Comparison of ENCODE assay signal across 38 cellular contexts in the genomic region with DNA sequence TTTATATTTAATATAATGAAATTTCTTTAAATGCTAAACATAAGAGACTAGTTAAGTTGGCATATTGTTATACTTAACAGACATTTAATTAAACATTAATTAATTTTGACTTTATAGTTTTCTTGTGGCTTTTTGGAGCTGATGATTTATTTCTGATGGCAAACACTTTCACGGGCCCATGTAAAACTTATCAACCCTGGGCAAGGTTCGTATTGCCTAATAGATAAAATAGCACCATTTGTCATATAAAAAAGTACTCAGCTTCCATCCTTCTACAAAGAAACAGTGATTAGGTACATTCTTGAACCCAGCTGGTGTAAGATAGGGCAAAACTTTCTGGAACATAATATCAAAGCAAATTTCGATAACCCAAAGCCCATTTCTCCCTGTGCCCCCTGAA.
"Had no signal": no experiment of that assay in that cellular context is flagged by ENCODE, and none has a peak within 500 bp of the region (broad histone marks: within the 10 kb centered on the region; RNA-seq: fewer than 3 reads in every experiment).

No MANE protein-coding gene starts in this region.

- ATAC-seq: activated CD4-positive, alpha-beta T cell treated with anti-CD3 and anti-CD28 coated beads for 36 hours; activated CD4-positive, CD25-positive, alpha-beta regulatory T cell treated with anti-CD3 and anti-CD28 coated beads, Interleukin-2, amount 50 U/mL, for 24 hours; activated CD8-positive, alpha-beta memory T cell treated with anti-CD3 and anti-CD28 coated beads, Interleukin-2, amount 10 ng/mL, durations not matched to agents 7 days and 5 days; activated CD8-positive, alpha-beta T cell treated with anti-CD3 and anti-CD28 coated beads, Interleukin-2, amount 10 ng/mL, durations not matched to agents 7 days and 5 days; activated naive CD8-positive, alpha-beta T cell treated with anti-CD3 and anti-CD28 coated beads, Interleukin-2, amount 50 U/mL, for 24 hours had no signal

- H3K27ac ChIP-seq: cardiac muscle cell, VCaP had no signal

- FAIRE-seq: bronchial epithelial cell, TTC549 had no signal

- H3K4me3 Mint-ChIP-seq: activated B cell treated with CpG ODN at 0.5 μM for 24 hours; activated CD4-positive, alpha-beta memory T cell treated with anti-CD3 and anti-CD28 coated beads, Interleukin-2, amount 10 ng/mL, durations not matched to agents 7 days and 5 days; activated CD4-positive, alpha-beta T cell treated with anti-CD3 and anti-CD28 coated beads for 36 hours; activated CD4-positive, alpha-beta T cell treated with anti-CD3 and anti-CD28 coated beads, Interleukin-2, amount 10 ng/mL, durations not matched to agents 7 days and 5 days; activated CD8-positive, alpha-beta memory T cell treated with anti-CD3 and anti-CD28 coated beads, Interleukin-2, amount 10 ng/mL, durations not matched to agents 7 days and 5 days; activated CD8-positive, alpha-beta T cell treated with anti-CD3 and anti-CD28 coated beads, Interleukin-2, amount 10 ng/mL, durations not matched to agents 7 days and 5 days; activated naive CD4-positive, alpha-beta T cell treated with anti-CD3 and anti-CD28 coated beads, Interleukin-2, amount 10 ng/mL, durations not matched to agents 7 days and 5 days; activated naive CD4-positive, alpha-beta T cell treated with anti-CD3 and anti-CD28 coated beads, Interleukin-2, amount 50 U/mL, for 24 hours; activated naive CD8-positive, alpha-beta T cell; activated naive CD8-positive, alpha-beta T cell treated with anti-CD3 and anti-CD28 coated beads, Interleukin-2, amount 10 ng/mL, durations not matched to agents 7 days and 5 days; activated naive CD8-positive, alpha-beta T cell treated with anti-CD3 and anti-CD28 coated beads, Interleukin-2, amount 50 U/mL, for 24 hours; activated T-cell treated with anti-CD3 and anti-CD28 coated beads, Interleukin-2, amount 50 U/mL, for 24 hours; brain; central memory CD8-positive, alpha-beta T cell; T-helper 1 cell treated with Interleukin-12 subunit alpha and Interleukin-12 subunit beta and Interleukin-4 antibody, amounts not matched to agents 30 μg/mL and 1 μg/mL, for 36 hours; T-helper 2 cell treated with Interferon-gamma antibody and Interleukin-4, amounts not matched to agents 5 μg/mL and 100 μg/mL, for 36 hours had no signal

- H3K27ac Mint-ChIP-seq: activated B cell treated with CpG ODN at 0.5 μM for 24 hours; activated CD4-positive, alpha-beta memory T cell treated with anti-CD3 and anti-CD28 coated beads, Interleukin-2, amount 10 ng/mL, durations not matched to agents 7 days and 5 days; activated CD4-positive, alpha-beta T cell treated with anti-CD3 and anti-CD28 coated beads for 36 hours; activated CD4-positive, alpha-beta T cell treated with anti-CD3 and anti-CD28 coated beads, Interleukin-2, amount 10 ng/mL, durations not matched to agents 7 days and 5 days; activated CD8-positive, alpha-beta memory T cell treated with anti-CD3 and anti-CD28 coated beads, Interleukin-2, amount 10 ng/mL, durations not matched to agents 7 days and 5 days; activated CD8-positive, alpha-beta T cell treated with anti-CD3 and anti-CD28 coated beads, Interleukin-2, amount 10 ng/mL, durations not matched to agents 7 days and 5 days; activated naive CD4-positive, alpha-beta T cell treated with anti-CD3 and anti-CD28 coated beads, Interleukin-2, amount 10 ng/mL, durations not matched to agents 7 days and 5 days; activated naive CD4-positive, alpha-beta T cell treated with anti-CD3 and anti-CD28 coated beads, Interleukin-2, amount 50 U/mL, for 24 hours; activated naive CD8-positive, alpha-beta T cell; activated naive CD8-positive, alpha-beta T cell treated with anti-CD3 and anti-CD28 coated beads, Interleukin-2, amount 10 ng/mL, durations not matched to agents 7 days and 5 days; activated naive CD8-positive, alpha-beta T cell treated with anti-CD3 and anti-CD28 coated beads, Interleukin-2, amount 50 U/mL, for 24 hours; activated T-cell treated with anti-CD3 and anti-CD28 coated beads, Interleukin-2, amount 50 U/mL, for 24 hours; activated T-helper 2 cell treated with anti-CD3 and anti-CD28 coated beads, Interferon-gamma antibody, Interleukin-2, Interleukin-4, amounts not matched to agents 10 μg/mL and 5 μg/mL and 100 μg/mL, durations not matched to agents 14 hours and 24 hours and 36 hours; brain; T-helper 1 cell treated with Interleukin-12 subunit alpha and Interleukin-12 subunit beta and Interleukin-4 antibody, amounts not matched to agents 30 μg/mL and 1 μg/mL, for 36 hours; T-helper 2 cell treated with Interferon-gamma antibody and Interleukin-4, amounts not matched to agents 5 μg/mL and 100 μg/mL, for 36 hours had no signal

- H3K9me3 Mint-ChIP-seq: activated B cell treated with CpG ODN at 0.5 μM for 24 hours; activated CD4-positive, alpha-beta T cell treated with anti-CD3 and anti-CD28 coated beads, Interleukin-2, amount 10 ng/mL, durations not matched to agents 7 days and 5 days; activated naive CD4-positive, alpha-beta T cell treated with anti-CD3 and anti-CD28 coated beads, Interleukin-2, amount 10 ng/mL, durations not matched to agents 7 days and 5 days; activated naive CD4-positive, alpha-beta T cell treated with anti-CD3 and anti-CD28 coated beads, Interleukin-2, amount 50 U/mL, for 24 hours; activated naive CD8-positive, alpha-beta T cell treated with anti-CD3 and anti-CD28 coated beads, Interleukin-2, amount 10 ng/mL, durations not matched to agents 7 days and 5 days; activated naive CD8-positive, alpha-beta T cell treated with anti-CD3 and anti-CD28 coated beads, Interleukin-2, amount 50 U/mL, for 24 hours; activated T-cell treated with anti-CD3 and anti-CD28 coated beads, Interleukin-2, amount 50 U/mL, for 24 hours; activated T-helper 2 cell treated with anti-CD3 and anti-CD28 coated beads, Interferon-gamma antibody, Interleukin-2, Interleukin-4, amounts not matched to agents 10 μg/mL and 5 μg/mL and 100 μg/mL, durations not matched to agents 14 hours and 24 hours and 36 hours; central memory CD8-positive, alpha-beta T cell; T-helper 1 cell treated with Interleukin-12 subunit alpha and Interleukin-12 subunit beta and Interleukin-4 antibody, amounts not matched to agents 30 μg/mL and 1 μg/mL, for 36 hours; T-helper 2 cell treated with Interferon-gamma antibody and Interleukin-4, amounts not matched to agents 5 μg/mL and 100 μg/mL, for 36 hours had no signal

- H3K27me3 ChIP-seq: cardiac muscle cell had no signal

- H3K4me3 ChIP-seq: cardiac muscle cell had no signal

- DNase-seq: activated B cell treated with CpG ODN at 0.5 μM for 24 hours; activated CD4-positive, alpha-beta memory T cell treated with anti-CD3 and anti-CD28 coated beads, Interleukin-2, amount 10 ng/mL, durations not matched to agents 7 days and 5 days; activated CD4-positive, alpha-beta T cell treated with anti-CD3 and anti-CD28 coated beads for 1 hour; activated CD4-positive, alpha-beta T cell treated with anti-CD3 and anti-CD28 coated beads for 36 hours; activated CD4-positive, alpha-beta T cell treated with anti-CD3 and anti-CD28 coated beads for 48 hours; activated CD4-positive, alpha-beta T cell treated with anti-CD3 and anti-CD28 coated beads, Interleukin-2, amount 10 ng/mL, durations not matched to agents 7 days and 5 days; activated CD4-positive, alpha-beta T cell treated with anti-CD3 and anti-CD28 coated beads, Interleukin-2, amount 50 U/mL, for 48 hours; activated CD8-positive, alpha-beta memory T cell treated with anti-CD3 and anti-CD28 coated beads for 24 hours; activated CD8-positive, alpha-beta memory T cell treated with anti-CD3 and anti-CD28 coated beads, Interleukin-2, amount 10 ng/mL, durations not matched to agents 7 days and 5 days; activated CD8-positive, alpha-beta memory T cell treated with anti-CD3 and anti-CD28 coated beads, Interleukin-2, amount 50 U/mL, for 48 hours; activated CD8-positive, alpha-beta T cell treated with anti-CD3 and anti-CD28 coated beads, Interleukin-2, amount 10 ng/mL, durations not matched to agents 7 days and 5 days; activated effector memory CD4-positive, alpha-beta T cell treated with Interleukin-2 at 50 U/mL for 16 hours; activated gamma-delta T cell; activated naive CD4-positive, alpha-beta T cell treated with anti-CD3 and anti-CD28 coated beads, Interleukin-2, amount 10 ng/mL, durations not matched to agents 7 days and 5 days; activated naive CD4-positive, alpha-beta T cell treated with Interleukin-2 at 50 U/mL for 16 hours; activated naive CD8-positive, alpha-beta T cell treated with anti-CD3 and anti-CD28 coated beads, Interleukin-2, amount 10 ng/mL, durations not matched to agents 7 days and 5 days; activated naive CD8-positive, alpha-beta T cell treated with anti-CD3 and anti-CD28 coated beads, Interleukin-2, amount 50 U/mL, for 24 hours; activated T-cell treated with anti-CD3 and anti-CD28 coated beads, Interleukin-2, amount 50 U/mL, for 24 hours; activated T-cell treated with anti-CD3 and anti-CD28 coated beads, Interleukin-2, amount 50 U/mL, for 48 hours; amniotic stem cell; aorta; caudate nucleus; cerebellar nuclear complex; T-helper 1 cell; T-helper 2 cell; T-helper 9 cell had no signal

- H3K27me3 Mint-ChIP-seq: activated B cell treated with CpG ODN at 0.5 μM for 24 hours; activated CD4-positive, alpha-beta memory T cell treated with anti-CD3 and anti-CD28 coated beads, Interleukin-2, amount 10 ng/mL, durations not matched to agents 7 days and 5 days; activated CD4-positive, alpha-beta T cell treated with anti-CD3 and anti-CD28 coated beads for 36 hours; activated CD4-positive, alpha-beta T cell treated with anti-CD3 and anti-CD28 coated beads, Interleukin-2, amount 10 ng/mL, durations not matched to agents 7 days and 5 days; activated naive CD4-positive, alpha-beta T cell treated with anti-CD3 and anti-CD28 coated beads, Interleukin-2, amount 10 ng/mL, durations not matched to agents 7 days and 5 days; activated naive CD8-positive, alpha-beta T cell treated with anti-CD3 and anti-CD28 coated beads, Interleukin-2, amount 50 U/mL, for 24 hours; brain; central memory CD8-positive, alpha-beta T cell had no signal

- H3K4me1 Mint-ChIP-seq: activated B cell treated with CpG ODN at 0.5 μM for 24 hours; activated CD4-positive, alpha-beta memory T cell treated with anti-CD3 and anti-CD28 coated beads, Interleukin-2, amount 10 ng/mL, durations not matched to agents 7 days and 5 days; activated CD4-positive, alpha-beta T cell treated with anti-CD3 and anti-CD28 coated beads for 36 hours; activated CD4-positive, alpha-beta T cell treated with anti-CD3 and anti-CD28 coated beads, Interleukin-2, amount 10 ng/mL, durations not matched to agents 7 days and 5 days; activated CD8-positive, alpha-beta memory T cell treated with anti-CD3 and anti-CD28 coated beads, Interleukin-2, amount 10 ng/mL, durations not matched to agents 7 days and 5 days; activated naive CD4-positive, alpha-beta T cell treated with anti-CD3 and anti-CD28 coated beads, Interleukin-2, amount 10 ng/mL, durations not matched to agents 7 days and 5 days; activated naive CD4-positive, alpha-beta T cell treated with anti-CD3 and anti-CD28 coated beads, Interleukin-2, amount 50 U/mL, for 24 hours; activated naive CD8-positive, alpha-beta T cell treated with anti-CD3 and anti-CD28 coated beads, Interleukin-2, amount 10 ng/mL, durations not matched to agents 7 days and 5 days; activated naive CD8-positive, alpha-beta T cell treated with anti-CD3 and anti-CD28 coated beads, Interleukin-2, amount 50 U/mL, for 24 hours; central memory CD8-positive, alpha-beta T cell had no signal

- H3K36me3 Mint-ChIP-seq: activated CD8-positive, alpha-beta memory T cell treated with anti-CD3 and anti-CD28 coated beads, Interleukin-2, amount 10 ng/mL, durations not matched to agents 7 days and 5 days; activated naive CD4-positive, alpha-beta T cell treated with anti-CD3 and anti-CD28 coated beads, Interleukin-2, amount 10 ng/mL, durations not matched to agents 7 days and 5 days; activated naive CD4-positive, alpha-beta T cell treated with anti-CD3 and anti-CD28 coated beads, Interleukin-2, amount 50 U/mL, for 24 hours; activated naive CD8-positive, alpha-beta T cell; activated naive CD8-positive, alpha-beta T cell treated with anti-CD3 and anti-CD28 coated beads, Interleukin-2, amount 10 ng/mL, durations not matched to agents 7 days and 5 days had no signal

- H3K36me3 ChIP-seq: cardiac muscle cell had no signal
